Comparison of ENCODE assay signal across 16 cellular contexts in genomic region chr3:94317054-94317453, GRCh38.
DNase-seq lines count a peak whose midpoint lies in the region; ATAC-seq, FAIRE-seq and TF ChIP-seq lines count a peak whose summit lies in the region.
"Had no signal": no experiment of that assay in that cellular context is flagged by ENCODE, and none has a peak within 500 bp of the region (broad histone marks: within the 10 kb centered on the region; RNA-seq: fewer than 3 reads in every experiment).

No MANE protein-coding gene starts in this region.

- ATAC-seq in GM19035 (IDR thresholded peaks at IDR 0.05; ENCODE audit: unreplicated experiment) = no peak
- ATAC-seq: GM23338 had no signal

- peak; percentile 92 for DNase-seq in SK-MEL-5 (ENCODE audit: low read depth, low spot score)
- DNase-seq in globus pallidus (ENCODE audit: low spot score) = peak; percentile 89
- DNase-seq in middle frontal gyrus (ENCODE audit: extremely low spot score, low spot score) = peak; percentile 26
- peak; percentile 87 for DNase-seq in superior temporal gyrus (ENCODE audit: extremely low spot score)
- no peak for DNase-seq in D721Med (ENCODE audit: insufficient read length, low spot score)
- no peak for DNase-seq in HUDEP-2 (lab: John Stamatoyannopoulos, UW; ENCODE audit: unreplicated experiment in 76 of 76)
- DNase-seq: BE2C; CD4-positive, CD25-positive, alpha-beta regulatory T cell; CD8-positive, alpha-beta memory T cell; DMS79 treated with DMSO at 0.1 percent for 48 hours; GF-D8; HCEC 1CT; KG1 had no signal

- no peak for TF ChIP-seq CTCF in D721Med (IDR thresholded peaks at IDR 0.05; ENCODE audit: insufficient read depth, missing control alignments)

- FAIRE-seq in D721Med (lab: Jason Lieb, UNC) = no peak
- FAIRE-seq: H54 had no signal

- in situ Hi-C loops in SK-MEL-5 (cut with HindIII; ENCODE audit: low pct_unique_long_range_greater_than_20kb, low sequenced_read_pairs) = no loop called here

Comparison
In these comparisons a context has a peak if more than half of its experiments do, and no peak if none do; other contexts are left out.
1. DNase-seq: peak in SK-MEL-5 (single experiment), globus pallidus (single experiment), middle frontal gyrus (single experiment) and superior temporal gyrus (single experiment); none in D721Med (single experiment) and HUDEP-2 (0 of 76).